In the genomic region with DNA sequence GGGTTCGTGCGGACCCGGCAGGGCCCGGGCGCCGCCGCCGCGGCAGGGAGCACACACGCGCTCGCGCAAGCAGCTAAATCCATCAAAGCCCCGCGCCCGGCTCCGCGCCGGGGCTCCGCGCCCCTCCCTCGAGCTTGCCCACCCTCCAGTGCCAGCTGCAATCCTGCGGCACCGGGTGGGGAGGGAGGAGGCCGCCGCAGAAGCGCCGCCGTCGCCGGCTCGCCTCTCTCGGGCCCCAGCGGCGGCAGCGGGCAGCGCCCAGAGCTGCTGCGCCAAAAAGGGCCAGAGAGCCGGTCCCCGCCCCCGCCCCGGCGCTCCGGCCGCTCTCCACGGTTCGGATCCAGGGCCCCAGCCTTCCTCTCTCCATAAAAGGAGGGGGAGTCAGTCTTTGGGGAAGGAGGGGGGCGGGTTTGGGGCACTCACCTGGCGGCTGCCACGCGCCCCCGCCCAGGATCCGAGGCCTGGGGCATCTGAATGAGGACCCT, we compare ENCODE assay signal across 8 cellular contexts. TPM values are rescaled to one million over a fixed set of nuclear protein-coding genes. Genes with fewer than 3 reads are reported as not detected.
DNase-seq lines count a peak whose midpoint lies in the region; ATAC-seq lines count a peak whose summit lies in the region.

No MANE protein-coding gene starts in this region.

- ATAC-seq in HG02642 (IDR thresholded peaks at IDR 0.05; ENCODE audit: poor library complexity, unreplicated experiment) (peak; percentile 23), naive B cell (ENCODE audit: low read depth in 2 of 2) (no peak), HG02970 (IDR thresholded peaks at IDR 0.05; ENCODE audit: low FRiP score, unreplicated experiment) (no peak), GM18870 (IDR thresholded peaks at IDR 0.05; ENCODE audit: unreplicated experiment) (no peak)

- peak overlapping the region in 4 of 8 donors; percentile 29 to 72 (median 44) for H3K4me3 Mint-ChIP-seq in naive B cell

- peaks cover 12 to 21% (median 13%) of the 10 kb centered on the region in 3 donors for H3K4me1 Mint-ChIP-seq in naive B cell

- H3K27ac Mint-ChIP-seq in naive B cell, result no peak overlapping the region

- in situ Hi-C loops in Caki2 (cut with HindIII; ENCODE audit: low pct_unique_long_range_greater_than_20kb, low sequenced_read_pairs), result no loop called here

- DNase-seq in Caki2 (ENCODE audit: low read depth) (peak; percentile 83), UCSD-AML1 (lab: John Stamatoyannopoulos, UW; ENCODE audit: unreplicated experiment) (peak; percentile 18), fibroblast of peridontal ligament (ENCODE audit: extremely low read depth) (peak; percentile 34), naive B cell (peak; percentile 18), NCI-H82 treated with DMSO at 0.1 percent for 48 hours (lab: John Stamatoyannopoulos, UW; ENCODE audit: unreplicated experiment) (no peak)

- H3K9me3 Mint-ChIP-seq in naive B cell, result no peaks in the 10 kb centered on the region

- H3K27me3 Mint-ChIP-seq in naive B cell, result peaks cover 7 to 33% (median 16%) of the 10 kb centered on the region in 3 donors

- H3K36me3 Mint-ChIP-seq in naive B cell, result no peaks in the 10 kb centered on the region

RNA-seq across cellular contexts. Expression of a gene that starts 0.4 kb away (rescaled TPM):
- 24.6 and 25.8 TPM in 2 replicates for total RNA-seq in Caki2 (2014; rRNA removed; shearing (Covaris generic); ENCODE audit: low replicate concordance)
- under 1 TPM in 1 of 6 donors, not detected in 5; 0.12 TPM for polyA plus RNA-seq in naive B cell (ENCODE audit: low read depth in 6 of 6)
